In genomic region chr17:78645421-78646295, GRCh38 we compare ENCODE assay signal across 8 cellular contexts.
A peak's percentile ranks its signal among the peaks of the same experiment; 100 is the strongest.
DNase-seq lines count a peak whose midpoint lies in the region; ATAC-seq and TF ChIP-seq lines count a peak whose summit lies in the region.

No MANE protein-coding gene starts in this region.

- no peak overlapping the region; the same call in 1 of the 2 replicates for H2AFZ ChIP-seq in KMS-11 (ENCODE audit: low read depth)

- POLR2A ChIA-PET in activated CD8-positive, alpha-beta T cell treated with anti-CD3 and anti-CD28 coated beads for 36 hours (lab: Charles Lee) = interaction anchor here (0.6 to 1.0 kb wide), 2 partner anchors 18 to 20 kb away, joined by 3 read pairs; no protein-coding TSS in a partner anchor

- peak overlapping the region; percentile 80 for H3K27ac Mint-ChIP-seq in activated CD8-positive, alpha-beta T cell treated with anti-CD3 and anti-CD28 coated beads for 36 hours

- DNase-seq in DMS53 (lab: John Stamatoyannopoulos, UW) (peak; percentile 77), foreskin keratinocyte (no peak), spleen (peak; percentile 92), cerebellar cortex (ENCODE audit: low spot score) (no peak), ovary (no peak)
- peak; percentile 78 for DNase-seq in activated CD8-positive, alpha-beta T cell treated with anti-CD3 and anti-CD28 coated beads for 36 hours

- TF ChIP-seq POLR2A in spleen (IDR thresholded peaks at IDR 0.05) = no peak
- no peak for TF ChIP-seq POLR2A in ovary (IDR thresholded peaks at IDR 0.05)

- peak; percentile 89 for ATAC-seq in activated CD8-positive, alpha-beta T cell treated with anti-CD3 and anti-CD28 coated beads for 36 hours
- peak; percentile 23 for ATAC-seq in foreskin keratinocyte
- ATAC-seq in GM18520 (IDR thresholded peaks at IDR 0.05; ENCODE audit: unreplicated experiment) = no peak

- H3K36me3 Mint-ChIP-seq in activated CD8-positive, alpha-beta T cell treated with anti-CD3 and anti-CD28 coated beads for 36 hours (ENCODE audit: low read depth) = peaks cover 3% of the 10 kb centered on the region

- peak overlapping the region; percentile 48 for H3K4me3 Mint-ChIP-seq in activated CD8-positive, alpha-beta T cell treated with anti-CD3 and anti-CD28 coated beads for 36 hours

- 0 out of 2 replicates have a peak overlapping the region, but pooled peaks have one; percentile 8 for H3K4me2 ChIP-seq in KMS-11

- H3K27me3 Mint-ChIP-seq in activated CD8-positive, alpha-beta T cell treated with anti-CD3 and anti-CD28 coated beads for 36 hours = peaks cover 2% of the 10 kb centered on the region

- H3K9ac ChIP-seq in KMS-11 = no peak overlapping the region

- TF ChIP-seq EP300 in ovary (IDR thresholded peaks at IDR 0.05) = no peak

- H3K27ac ChIP-seq in KMS-11 = no peak overlapping the region
- no peak overlapping the region for H3K27ac ChIP-seq in foreskin keratinocyte
- peak overlapping the region; percentile 42 to 86 (median 64) for H3K27ac ChIP-seq in spleen
- H3K27ac ChIP-seq in ovary = no peak overlapping the region

- CTCF ChIA-PET in activated CD8-positive, alpha-beta T cell treated with anti-CD3 and anti-CD28 coated beads for 36 hours (lab: Charles Lee) = no interaction called here

- no peaks in the 10 kb centered on the region for H3K79me2 ChIP-seq in KMS-11 (ENCODE audit: insufficient read depth, low read depth)

- H3K4me3 ChIP-seq in KMS-11 (IDR thresholded peaks at IDR 0.05; ENCODE audit: insufficient read depth, low read depth, low read length) (no peak overlapping the region), spleen (peak overlapping the region in 2 of 8 donors; percentile 5 to 43), ovary (no peak overlapping the region)

- peaks cover 7% of the 10 kb centered on the region for H3K4me1 Mint-ChIP-seq in activated CD8-positive, alpha-beta T cell treated with anti-CD3 and anti-CD28 coated beads for 36 hours (ENCODE audit: low read depth)

- no peak for TF ChIP-seq CTCF in KMS-11 (conservative IDR thresholded peaks at IDR 0.05; ENCODE audit: low read depth, low read length)
- no peak for TF ChIP-seq CTCF in activated CD8-positive, alpha-beta T cell treated with anti-CD3 and anti-CD28 coated beads for 36 hours (IDR thresholded peaks at IDR 0.05)
- no peak for TF ChIP-seq CTCF in foreskin keratinocyte (conservative IDR thresholded peaks at IDR 0.05)
- TF ChIP-seq CTCF in spleen (IDR thresholded peaks at IDR 0.05 in 8 of 11, conservative IDR thresholded peaks at IDR 0.05 in 3 of 11) = no peak
- TF ChIP-seq CTCF in ovary (IDR thresholded peaks at IDR 0.05) = no peak

- no peaks in the 10 kb centered on the region for H4K20me1 ChIP-seq in KMS-11 (ENCODE audit: insufficient read depth)

- H3K4me1 ChIP-seq in KMS-11 (ENCODE audit: low read depth, poor library complexity, severe bottlenecking) (peaks cover 3% of the 10 kb centered on the region), foreskin keratinocyte (no peaks in the 10 kb centered on the region), spleen (peaks cover 5 to 29% (median 19%) of the 10 kb centered on the region in 6 donors), ovary (ENCODE audit: insufficient read depth) (no peaks in the 10 kb centered on the region)

- intact Hi-C loops in activated CD8-positive, alpha-beta T cell treated with anti-CD3 and anti-CD28 coated beads for 36 hours (cut with micrococcal nuclease) = no loop called here
- intact Hi-C loops in spleen (cut with DNase I; ENCODE audit: low total_unique reads) (no loop called here), ovary (cut with DNase I) (no loop called here)

- peaks cover 8% of the 10 kb centered on the region for H3K9me3 Mint-ChIP-seq in activated CD8-positive, alpha-beta T cell treated with anti-CD3 and anti-CD28 coated beads for 36 hours

- H3K36me3 ChIP-seq in KMS-11 (ENCODE audit: insufficient read depth) (no peaks in the 10 kb centered on the region), spleen (no peaks in the 10 kb centered on the region), ovary (no peaks in the 10 kb centered on the region)

- H3K27me3 ChIP-seq in KMS-11 (ENCODE audit: insufficient read depth, low read depth) = peaks cover 38% of the 10 kb centered on the region
- no peaks in the 10 kb centered on the region for H3K27me3 ChIP-seq in foreskin keratinocyte
- H3K27me3 ChIP-seq in spleen (replicated peaks in 1 of 7) = peaks cover 0 to 4% (median 0%) of the 10 kb centered on the region in 7 donors
- no peaks in the 10 kb centered on the region for H3K27me3 ChIP-seq in ovary

- WGBS in spleen, 5 donors = 57 to 60% (median 57%) methylated on average over 29 to 30 of the region's 30 CpGs
- 68 to 70% (median 68%) methylated on average over 30 of the region's 30 CpGs for WGBS in ovary, 3 donors

- peaks cover 0 to 18% (median 14%) of the 10 kb centered on the region in 8 donors for H3K9me3 ChIP-seq in spleen
- H3K9me3 ChIP-seq in ovary = no peaks in the 10 kb centered on the region

Comparison
In these comparisons a context has a peak if more than half of its experiments do, and no peak if none do; other contexts are left out.
1. DNase-seq: peak in DMS53 (single experiment), activated CD8-positive, alpha-beta T cell treated with anti-CD3 and anti-CD28 coated beads for 36 hours (single experiment) and spleen (single experiment); none in foreskin keratinocyte (0 of 2), cerebellar cortex (single experiment) and ovary (0 of 5).
2. H3K27ac ChIP-seq: peak in spleen (8 of 8); none in KMS-11 (single experiment), foreskin keratinocyte (single experiment) and ovary (0 of 2).